Comparison of ENCODE assay signal across 8 cellular contexts in genomic region chr1:37476460-37477197, GRCh38. TPM values are rescaled to one million over a fixed set of nuclear protein-coding genes. Genes with fewer than 3 reads are reported as not detected.
DNase-seq lines count a peak whose midpoint lies in the region; ATAC-seq, FAIRE-seq and TF ChIP-seq lines count a peak whose summit lies in the region.

No MANE protein-coding gene starts in this region.

- peak overlapping the region; percentile 93; the same call in 1 of the 2 replicates for H3K4me3 ChIP-seq in GM08714 (ENCODE audit: low read length)
- H3K4me3 ChIP-seq in bronchial epithelial cell (ENCODE audit: low read depth, low read length) = peak overlapping the region; percentile 80
- peak overlapping the region; percentile 82 to 94 (median 90) for H3K4me3 ChIP-seq in subcutaneous abdominal adipose tissue (ENCODE audit: low read depth in 1 of 5, low read length in 5 of 5)

- H3K9ac ChIP-seq in subcutaneous abdominal adipose tissue (ENCODE audit: low read length in 5 of 5) = peak overlapping the region; percentile 58 to 91 (median 81)

- TF ChIP-seq CTCF in bronchial epithelial cell (IDR thresholded peaks at IDR 0.05; ENCODE audit: insufficient read depth, low read length, severe bottlenecking) = no peak

- H3K4me1 ChIP-seq in subcutaneous abdominal adipose tissue (ENCODE audit: control insufficient read depth in 5 of 5, insufficient read depth in 5 of 5, low read length in 5 of 5) = peaks cover 42 to 83% (median 77%) of the 10 kb centered on the region in 5 donors

- H3K27ac ChIP-seq in subcutaneous abdominal adipose tissue (ENCODE audit: low read depth, low read length) = peak overlapping the region; percentile 98

- ATAC-seq in left colon = peak; percentile 25

- peaks cover 46% of the 10 kb centered on the region for H3K36me3 ChIP-seq in bronchial epithelial cell (ENCODE audit: control insufficient read depth, insufficient read depth, low read length)
- peaks cover 0 to 42% (median 32%) of the 10 kb centered on the region in 5 donors for H3K36me3 ChIP-seq in subcutaneous abdominal adipose tissue (ENCODE audit: control insufficient read depth in 5 of 5, insufficient read depth in 5 of 5, low read length in 5 of 5)

- intact Hi-C loops in left colon (cut with DNase I, micrococcal nuclease) = loop anchor here in 1 of 2 donors (10.0 kb wide), 1 partner anchor 1082 kb away; the partner anchor contains the start of gene LSM10

- FAIRE-seq in bronchial epithelial cell (lab: Jason Lieb, UNC) = no peak

- DNase-seq in NCI-H226 = peak; percentile 95
- peak; percentile 90 for DNase-seq in bronchial epithelial cell (ENCODE audit: low read depth)
- DNase-seq in left colon = peak; percentile 74 to 88
- DNase-seq in NCI-H2029 treated with DMSO at 0.1 percent for 48 hours (lab: John Stamatoyannopoulos, UW) = no peak
- DNase-seq in activated CD4-positive, CD25-positive, alpha-beta regulatory T cell treated with anti-CD3 and anti-CD28 coated beads, Interleukin-2, amount 50 U/mL, for 72 hours = no peak
- DNase-seq in T-helper 9 cell = no peak

- H3K27me3 ChIP-seq in bronchial epithelial cell (ENCODE audit: control insufficient read depth, insufficient read depth, low read length) (no peaks in the 10 kb centered on the region), subcutaneous abdominal adipose tissue (ENCODE audit: control insufficient read depth in 5 of 5, insufficient read depth in 4 of 5, low read length in 5 of 5) (peaks cover 0 to 3% (median 0%) of the 10 kb centered on the region in 5 donors)

- peaks cover 0 to 3% (median 0%) of the 10 kb centered on the region in 5 donors for H3K9me3 ChIP-seq in subcutaneous abdominal adipose tissue (ENCODE audit: control insufficient read depth in 5 of 5, low read length in 5 of 5)

RNA-seq across cellular contexts. Expression of gene ZC3H12A, which starts 2.2 kb away (rescaled TPM):
- 14.2 and 24.2 TPM in 2 replicates for total RNA-seq in bronchial epithelial cell
- 10 to 100 TPM; 24.0 to 61.6 TPM for total RNA-seq in left colon

RNA-seq across cellular contexts. Expression of gene MEAF6, which starts 37.9 kb away (rescaled TPM):
- 50.1 and 74.5 TPM in 2 replicates for total RNA-seq in bronchial epithelial cell
- 10 to 100 TPM; 38.1 to 41.4 TPM for total RNA-seq in left colon

Comparison
In these comparisons a context has a peak if more than half of its experiments do, and no peak if none do; other contexts are left out.
1. DNase-seq: peak in NCI-H226 (single experiment), bronchial epithelial cell (single experiment) and left colon (2 of 2); none in NCI-H2029 treated with DMSO at 0.1 percent for 48 hours (single experiment), activated CD4-positive, CD25-positive, alpha-beta regulatory T cell treated with anti-CD3 and anti-CD28 coated beads, Interleukin-2, amount 50 U/mL, for 72 hours (single experiment) and T-helper 9 cell (single experiment).
2. Peak in every context shown above with its lines, with median percentiles within 50 percentile points of each other: H3K4me3 ChIP-seq.